ENCODE assay signal across 20 cellular contexts in the genomic region with DNA sequence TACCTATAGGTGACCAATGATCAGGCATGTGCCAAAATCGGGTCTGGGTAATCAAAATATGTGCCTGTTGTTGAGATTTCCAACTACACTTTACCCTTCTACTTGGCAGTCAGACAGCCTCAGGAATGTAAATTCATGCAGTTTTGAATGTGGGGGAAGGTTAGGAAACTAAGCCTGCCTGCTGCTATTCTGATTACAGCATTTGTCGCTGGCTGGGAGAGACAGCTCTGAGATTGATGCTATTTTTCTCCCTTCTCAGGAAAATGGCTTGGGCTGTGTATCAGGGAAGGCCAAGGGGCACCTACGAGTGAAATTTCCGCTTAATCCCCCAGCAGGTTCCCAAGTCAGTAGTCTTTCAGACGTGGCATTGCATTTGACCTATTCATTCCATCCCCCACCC. TPM values are rescaled to one million over a fixed set of nuclear protein-coding genes. Genes with fewer than 3 reads are reported as not detected.
"Had no signal": no experiment of that assay in that cellular context is flagged by ENCODE, and none has a peak within 500 bp of the region (broad histone marks: within the 10 kb centered on the region; RNA-seq: fewer than 3 reads in every experiment).

No MANE protein-coding gene starts in this region.

- H3K4me1 ChIP-seq: foreskin keratinocyte had no signal

- ATAC-seq: body of pancreas, foreskin keratinocyte, heart left ventricle, pancreas had no signal

- H3K36me3 ChIP-seq: esophagus squamous epithelium, heart left ventricle, neural progenitor cell, pancreas, tibial nerve, vagina had no signal

- H2AFZ ChIP-seq: neural progenitor cell had no signal

- H3K27me3 ChIP-seq: tibial nerve, vagina had no signal

- FAIRE-seq: endometrium, pancreas, small intestine, TTC549 had no signal

- H3K27ac ChIP-seq: body of pancreas, esophagus squamous epithelium, foreskin keratinocyte, heart left ventricle, neural progenitor cell, pancreas, tibial nerve, vagina had no signal

- H3K4me3 ChIP-seq: body of pancreas, esophagus squamous epithelium, heart left ventricle, neural progenitor cell, pancreas, tibial nerve, vagina had no signal

- DNase-seq: activated CD4-positive, alpha-beta T cell treated with anti-CD3 and anti-CD28 coated beads, Interleukin-2, amount 10 ng/mL, durations not matched to agents 7 days and 5 days; activated CD4-positive, CD25-positive, alpha-beta regulatory T cell; activated CD8-positive, alpha-beta memory T cell treated with anti-CD3 and anti-CD28 coated beads for 24 hours; activated naive CD4-positive, alpha-beta T cell treated with anti-CD3 and anti-CD28 coated beads for 36 hours; body of pancreas; dermis blood vessel endothelial cell; esophagus squamous epithelium; foreskin keratinocyte; heart left ventricle; kidney glomerular epithelial cell; pancreas; small intestine; T-helper 2 cell had no signal

- H3K9me3 ChIP-seq: body of pancreas, esophagus squamous epithelium, heart left ventricle, pancreas, tibial nerve, vagina had no signal

- H3K4me2 ChIP-seq: neural progenitor cell had no signal

- H3K9ac ChIP-seq: neural progenitor cell had no signal

RNA-seq across cellular contexts. Expression of a gene that starts 3.6 kb away (rescaled TPM):
- total RNA-seq: activated CD4-positive, alpha-beta T cell treated with anti-CD3 and anti-CD28 coated beads, Interleukin-2, amount 10 ng/mL, durations not matched to agents 7 days and 5 days; activated naive CD4-positive, alpha-beta T cell treated with anti-CD3 and anti-CD28 coated beads for 36 hours; foreskin keratinocyte; myocyte; renal cortical epithelial cell had no signal
- polyA plus RNA-seq: foreskin keratinocyte had no signal
